In the genomic region with DNA sequence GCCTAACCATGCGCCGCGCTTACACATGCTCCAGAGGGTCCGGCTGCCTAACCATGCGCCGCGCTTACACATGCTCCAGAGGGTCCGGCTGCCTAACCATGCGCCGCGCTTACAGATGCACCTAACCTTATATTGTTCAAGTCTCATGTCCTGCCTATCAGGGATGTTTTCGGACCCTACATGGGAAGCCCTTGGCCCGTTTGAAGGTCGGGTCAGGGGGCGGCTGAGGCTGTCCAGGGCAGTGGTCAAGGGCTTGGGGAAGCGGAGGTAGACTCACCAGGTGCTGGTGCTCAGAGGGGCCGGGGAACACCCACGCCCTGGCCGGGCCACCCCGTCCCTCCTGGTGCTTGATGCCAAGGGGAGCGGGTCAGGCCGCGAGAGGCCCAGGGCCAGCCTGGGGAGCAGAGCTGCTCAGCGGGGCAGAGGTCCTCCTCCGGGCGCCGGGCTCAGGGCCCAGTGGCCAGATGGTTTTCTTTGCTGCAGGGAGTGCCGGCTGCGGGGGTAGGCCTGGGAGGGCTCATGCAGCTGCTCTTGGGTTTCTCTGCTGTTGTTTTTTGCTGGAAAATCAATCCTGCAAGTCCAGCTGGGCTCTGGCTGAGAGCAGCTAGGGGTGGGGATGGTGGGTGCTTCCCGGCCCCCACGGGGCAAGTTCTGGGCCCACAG, we compare ENCODE assay signal across 8 cellular contexts. TPM values are rescaled to one million over a fixed set of nuclear protein-coding genes. Genes with fewer than 3 reads are reported as not detected.
A peak's percentile ranks its signal among the peaks of the same experiment; 100 is the strongest.
DNase-seq lines count a peak whose midpoint lies in the region; ATAC-seq and TF ChIP-seq lines count a peak whose summit lies in the region.
"Had no signal": no experiment of that assay in that cellular context is flagged by ENCODE, and none has a peak within 500 bp of the region (broad histone marks: within the 10 kb centered on the region; RNA-seq: fewer than 3 reads in every experiment).

No MANE protein-coding gene starts in this region.

- H2BK5ac ChIP-seq in IMR-90 (ENCODE audit: low read depth, low read length, poor library complexity, severe bottlenecking): peak overlapping the region; percentile 56

- H3K4me3 ChIP-seq in IMR-90 (ENCODE audit: insufficient read depth, low read depth, low read length) (no peak overlapping the region), subcutaneous abdominal adipose tissue (ENCODE audit: low read depth in 1 of 5, low read length in 5 of 5) (peak overlapping the region in 2 of 5 donors; percentile 14 to 31)

- H4K91ac ChIP-seq in IMR-90 (ENCODE audit: insufficient read depth, low read depth, low read length): peak overlapping the region; percentile 53

- H4K20me1 ChIP-seq in IMR-90 (ENCODE audit: insufficient read depth, low read length): no peaks in the 10 kb centered on the region

- H2BK20ac ChIP-seq in IMR-90 (ENCODE audit: low read depth, low read length): 0 out of 2 replicates have a peak overlapping the region, but pooled peaks have one; percentile 44

- ATAC-seq in IMR-90 (ENCODE audit: low read depth) (peak; percentile 78), HG02610 (IDR thresholded peaks at IDR 0.05; ENCODE audit: unreplicated experiment) (no peak)

- CTCF ChIA-PET in IMR-90 (lab: Yijun Ruan, JAX): interaction anchor here (1.6 kb wide), 1 partner anchor 34 kb away, joined by 3 read pairs; no protein-coding TSS in a partner anchor

- H3K4me1 ChIP-seq in IMR-90 (ENCODE audit: control insufficient read depth, insufficient read depth, low read length) (peaks cover 43% of the 10 kb centered on the region), subcutaneous abdominal adipose tissue (ENCODE audit: control insufficient read depth in 5 of 5, insufficient read depth in 5 of 5, low read length in 5 of 5) (peaks cover 8 to 78% (median 57%) of the 10 kb centered on the region in 5 donors)

- H3K23ac ChIP-seq in IMR-90 (ENCODE audit: low read depth, low read length): no peak overlapping the region

- dilution Hi-C loops in IMR-90 (cut with HindIII; ENCODE audit: low sequenced_read_pairs, unreplicated experiment): no loop called here

- H3K9me3 ChIP-seq in IMR-90 (ENCODE audit: control insufficient read depth, insufficient read depth, low read length) (no peaks in the 10 kb centered on the region), subcutaneous abdominal adipose tissue (ENCODE audit: control insufficient read depth in 5 of 5, low read length in 5 of 5) (no peaks in the 10 kb centered on the region)

- H3K56ac ChIP-seq in IMR-90 (ENCODE audit: extremely low read depth, insufficient read depth, low read length): no peak overlapping the region

- BruUV-seq in IMR-90 (replicated peaks; lab: Mats Ljungman, UMichigan): no TSS peak

- peak overlapping the region; percentile 77 for H2AFZ ChIP-seq in IMR-90 (replicated peaks; ENCODE audit: low read length, poor library complexity)

- peak overlapping the region; percentile 82; the same call in 1 of the 2 replicates for H4K5ac ChIP-seq in IMR-90 (ENCODE audit: low read depth, low read length)

- intact Hi-C loops in IMR-90 (cut with micrococcal nuclease): loop anchor here (2.0 kb wide), 1 partner anchor 35 kb away; a partner anchor contains a TSS

- DNase-seq in IMR-90 (peak; percentile 87), caudate nucleus (lab: John Stamatoyannopoulos, UW) (peak in 54 of 61 donors; percentile 19 to 83 (median 60)), islet precursor cell (peak; percentile 48), activated gamma-delta T cell (lab: John Stamatoyannopoulos, UW) (no peak), cortex of kidney (lab: John Stamatoyannopoulos, UW) (no peak)
- DNase-seq: activated naive CD8-positive, alpha-beta T cell treated with anti-CD3 and anti-CD28 coated beads for 36 hours had no signal

- in situ Hi-C loops in IMR-90 (cut with MboI; ENCODE audit: low sequenced_read_pairs): no loop called here

- H2AK5ac ChIP-seq in IMR-90 (ENCODE audit: low read depth, low read length): peak overlapping the region; percentile 99

- H3K14ac ChIP-seq in IMR-90 (replicated peaks; ENCODE audit: low read depth, low read length): peak overlapping the region; percentile 78; the same call in 1 of the 2 replicates

- H3K79me1 ChIP-seq in IMR-90 (ENCODE audit: low read depth in 1 of 2, low read length in 2 of 2): peaks cover 0 to 40% of the 10 kb centered on the region in 2 experiments; a peak in 3 of 4 replicates

- POLR2A ChIA-PET in IMR-90 (lab: Charles Lee; ENCODE audit: unreplicated experiment): interaction anchor here (1.3 kb wide), 1 partner anchor 12 kb away, joined by 3 read pairs; no protein-coding TSS in a partner anchor

- no peak overlapping the region; the same call in 1 of the 2 replicates for H3K4me2 ChIP-seq in IMR-90 (ENCODE audit: low read depth, low read length)

- H2BK120ac ChIP-seq in IMR-90 (ENCODE audit: low read depth, low read length): peak overlapping the region; percentile 80; the same call in 1 of the 2 replicates

- peak overlapping the region; percentile 83 for H3K4ac ChIP-seq in IMR-90 (ENCODE audit: low read depth, low read length)

- H2AK9ac ChIP-seq in IMR-90 (replicated peaks; ENCODE audit: low read depth, low read length, poor library complexity): peak overlapping the region; percentile 29

- no peak for TF ChIP-seq POLR2A in IMR-90 (IDR thresholded peaks at IDR 0.05; ENCODE audit: low read depth, low read length)

- peak overlapping the region; percentile 88 for H3K27ac ChIP-seq in IMR-90 (ENCODE audit: insufficient read depth, low read length)
- peak overlapping the region; percentile 44 for H3K27ac ChIP-seq in caudate nucleus (ENCODE audit: low read depth, low read length)
- H3K27ac ChIP-seq in subcutaneous abdominal adipose tissue (ENCODE audit: low read depth, low read length): peak overlapping the region; percentile 83

- H2BK15ac ChIP-seq in IMR-90 (ENCODE audit: low read depth, low read length): no peak overlapping the region

- TF ChIP-seq RAD21 in IMR-90 (IDR thresholded peaks at IDR 0.05; ENCODE audit: low read length): peak; percentile 19

- peak overlapping the region; percentile 74; the same call in 1 of the 2 replicates for H3K18ac ChIP-seq in IMR-90 (ENCODE audit: low read depth, low read length)

- peaks cover 20% of the 10 kb centered on the region for H3K9me1 ChIP-seq in IMR-90 (ENCODE audit: insufficient read depth, low read length)

- H4K8ac ChIP-seq in IMR-90 (ENCODE audit: low read depth in 2 of 2, low read length in 2 of 2): peak overlapping the region; percentile 74 to 94; a peak in 3 of 4 replicates

- H3K9ac ChIP-seq in IMR-90 (ENCODE audit: low read depth, low read length): peak overlapping the region; percentile 29; the same call in 1 of the 2 replicates
- peak overlapping the region in 1 of 5 donors; percentile 59 for H3K9ac ChIP-seq in subcutaneous abdominal adipose tissue (ENCODE audit: low read length in 5 of 5)

- TF ChIP-seq CTCF in IMR-90 (conservative IDR thresholded peaks at IDR 0.05; ENCODE audit: low read depth, low read length): no peak

- 19% methylated on average over 13 of the region's 31 CpGs; no CpG with 5 or more reads in 1 of the 2 experiments for WGBS in IMR-90 (ENCODE audit: extremely low coverage in 2 of 2, insufficient read length in 1 of 2), 2 experiments

- peaks cover 19% of the 10 kb centered on the region for H3K36me3 ChIP-seq in IMR-90 (ENCODE audit: control insufficient read depth, insufficient read depth, low read length)
- peaks cover 0 to 20% (median 17%) of the 10 kb centered on the region in 5 donors for H3K36me3 ChIP-seq in subcutaneous abdominal adipose tissue (ENCODE audit: control insufficient read depth in 5 of 5, insufficient read depth in 5 of 5, low read length in 5 of 5)

- no peaks in the 10 kb centered on the region for H3K27me3 ChIP-seq in IMR-90 (ENCODE audit: control insufficient read depth, insufficient read depth, low read length)
- H3K27me3 ChIP-seq in subcutaneous abdominal adipose tissue (ENCODE audit: control insufficient read depth in 5 of 5, insufficient read depth in 4 of 5, low read length in 5 of 5): peaks cover 0 to 2% (median 0%) of the 10 kb centered on the region in 5 donors

TF ChIP-seq in IMR-90, 13 proteins besides CTCF, POLR2A, EP300 and RAD21 (continues in another document):
- TF ChIP-seq MAZ (IDR thresholded peaks at IDR 0.05; ENCODE audit: borderline replicate concordance, low read depth, low read length) (peak; percentile 58; the same call in 1 of the 2 replicates), MXI1 (IDR thresholded peaks at IDR 0.05; ENCODE audit: borderline replicate concordance, low read depth, low read length) (no peak), RFX5 (IDR thresholded peaks at IDR 0.05; ENCODE audit: low read depth, low read length) (no peak), CHD1 (IDR thresholded peaks at IDR 0.05; ENCODE audit: low read depth, low read length) (no peak), SMC3 (IDR thresholded peaks at IDR 0.05; ENCODE audit: low read depth, low read length) (no peak), MAFK (IDR thresholded peaks at IDR 0.05; ENCODE audit: low read depth, low read length) (no peak), CEBPB (IDR thresholded peaks at IDR 0.05; ENCODE audit: low read depth, low read length) (no peak)
- TF ChIP-seq, protein P1, sequence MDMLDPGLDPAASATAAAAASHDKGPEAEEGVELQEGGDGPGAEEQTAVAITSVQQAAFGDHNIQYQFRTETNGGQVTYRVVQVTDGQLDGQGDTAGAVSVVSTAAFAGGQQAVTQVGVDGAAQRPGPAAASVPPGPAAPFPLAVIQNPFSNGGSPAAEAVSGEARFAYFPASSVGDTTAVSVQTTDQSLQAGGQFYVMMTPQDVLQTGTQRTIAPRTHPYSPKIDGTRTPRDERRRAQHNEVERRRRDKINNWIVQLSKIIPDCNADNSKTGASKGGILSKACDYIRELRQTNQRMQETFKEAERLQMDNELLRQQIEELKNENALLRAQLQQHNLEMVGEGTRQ (IDR thresholded peaks at IDR 0.05; ENCODE audit: low read depth, low read length): no peak
- TF ChIP-seq, protein P2, sequence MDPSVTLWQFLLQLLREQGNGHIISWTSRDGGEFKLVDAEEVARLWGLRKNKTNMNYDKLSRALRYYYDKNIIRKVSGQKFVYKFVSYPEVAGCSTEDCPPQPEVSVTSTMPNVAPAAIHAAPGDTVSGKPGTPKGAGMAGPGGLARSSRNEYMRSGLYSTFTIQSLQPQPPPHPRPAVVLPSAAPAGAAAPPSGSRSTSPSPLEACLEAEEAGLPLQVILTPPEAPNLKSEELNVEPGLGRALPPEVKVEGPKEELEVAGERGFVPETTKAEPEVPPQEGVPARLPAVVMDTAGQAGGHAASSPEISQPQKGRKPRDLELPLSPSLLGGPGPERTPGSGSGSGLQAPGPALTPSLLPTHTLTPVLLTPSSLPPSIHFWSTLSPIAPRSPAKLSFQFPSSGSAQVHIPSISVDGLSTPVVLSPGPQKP (IDR thresholded peaks at IDR 0.05; ENCODE audit: borderline replicate concordance, low read depth, low read length): no peak

RNA-seq across cellular contexts. Expression of a gene that starts 35.4 kb away (rescaled TPM):
- 21.1 and 21.7 TPM in 2 replicates for total RNA-seq in IMR-90 (2012; rRNA removed)
- polyA plus RNA-seq in IMR-90 (2012; rRNA removed): 177 and 209 TPM in 2 replicates
- 208 and 420 TPM in 2 replicates for polyA plus RNA-seq in IMR-90 (2012; cell fraction: cytosol; rRNA removed)
- 476 and 980 TPM in 2 replicates for polyA plus RNA-seq in IMR-90 (2012; cell fraction: nucleus; rRNA removed; ENCODE audit: low replicate concordance)

RNA-seq across cellular contexts. Expression of a gene that starts 41.2 kb away (rescaled TPM):
- total RNA-seq in IMR-90 (2012; rRNA removed): 147 TPM in 2 replicates
- polyA plus RNA-seq in IMR-90 (2012; rRNA removed): 212 and 237 TPM in 2 replicates
- polyA plus RNA-seq in IMR-90 (2012; cell fraction: cytosol; rRNA removed): 167 and 315 TPM in 2 replicates
- polyA plus RNA-seq in IMR-90 (2012; cell fraction: nucleus; rRNA removed; ENCODE audit: low replicate concordance): 377 and 892 TPM in 2 replicates

Comparison
In these comparisons a context has a peak if more than half of its experiments do, and no peak if none do; other contexts are left out.
1. DNase-seq: peak in IMR-90 (single experiment), caudate nucleus (54 of 61) and islet precursor cell (single experiment); none in activated gamma-delta T cell (single experiment) and cortex of kidney (single experiment).
2. Peak in every context shown above with its lines, with median percentiles within 50 percentile points of each other: H3K27ac ChIP-seq.